In the genomic region with DNA sequence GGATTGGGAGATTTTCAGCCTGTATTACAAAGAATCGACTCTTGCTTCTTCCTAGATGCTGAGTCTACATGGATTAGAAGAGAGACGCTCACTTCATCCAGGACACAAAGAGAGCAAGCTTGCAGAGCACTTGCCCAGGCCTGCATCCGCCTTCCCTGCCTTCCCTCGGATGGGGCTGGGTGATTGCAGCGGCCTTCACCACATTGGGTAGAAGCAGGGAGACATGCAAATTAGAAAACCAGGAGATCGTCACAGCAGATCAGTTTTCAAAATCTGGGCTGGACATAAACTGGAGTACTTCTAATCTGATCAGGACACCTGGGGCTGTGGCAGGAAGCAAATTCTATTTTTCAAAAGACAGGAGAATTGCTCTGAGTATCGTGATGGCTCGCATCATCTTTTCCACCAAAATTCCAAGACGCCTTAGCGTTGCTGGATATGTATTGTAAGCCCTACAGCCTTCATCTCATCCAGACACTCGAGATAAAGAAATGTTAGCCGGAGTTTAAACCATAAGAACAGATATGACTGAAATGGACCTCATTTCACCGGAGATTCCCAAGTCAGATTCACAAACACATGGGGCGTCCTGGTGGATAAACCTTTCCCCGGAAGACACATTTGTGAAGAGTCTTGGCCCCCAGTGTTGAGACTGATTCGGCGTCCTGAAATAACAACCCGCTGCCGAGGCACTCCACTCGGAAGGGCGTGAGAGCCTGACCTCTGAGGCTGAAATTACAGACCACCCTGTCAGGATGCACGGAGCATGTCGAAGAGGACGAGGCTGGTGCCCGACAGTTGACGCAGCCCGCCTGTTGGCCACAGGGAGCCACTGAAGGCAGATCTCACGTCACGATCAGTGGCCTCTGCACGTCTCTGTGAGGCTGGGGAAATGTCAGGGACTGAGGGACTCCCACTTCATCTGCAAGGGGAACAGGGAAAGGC, we compare ENCODE assay signal across 10 cellular contexts.
DNase-seq lines count a peak whose midpoint lies in the region; ATAC-seq lines count a peak whose summit lies in the region.
"Had no signal": no experiment of that assay in that cellular context is flagged by ENCODE, and none has a peak within 500 bp of the region (broad histone marks: within the 10 kb centered on the region; RNA-seq: fewer than 3 reads in every experiment).

No MANE protein-coding gene starts in this region.

- H3K9ac ChIP-seq in Karpas-422 (ENCODE audit: low read length), result no peak overlapping the region

- in situ Hi-C loops in KBM-7 (cut with MboI; ENCODE audit: low pct_unique_long_range_greater_than_20kb, low sequenced_read_pairs), result no loop called here

- no peaks in the 10 kb centered on the region for H3K4me1 ChIP-seq in Karpas-422 (ENCODE audit: low read length)

- no peaks in the 10 kb centered on the region for H4K20me1 ChIP-seq in Karpas-422 (ENCODE audit: insufficient read depth, low read depth, low read length)

- H3K36me3 ChIP-seq in Karpas-422 (ENCODE audit: insufficient read depth, low read length), result no peaks in the 10 kb centered on the region

- DNase-seq in KBM-7, result peak; percentile 15
- DNase-seq in NCI-H526 treated with DMSO at 0.1 percent for 48 hours (lab: John Stamatoyannopoulos, UW), result peak; percentile 64
- peak; percentile 74 for DNase-seq in glomerular visceral epithelial cell (ENCODE audit: extremely low spot score)
- peak; percentile 88 for DNase-seq in renal cortical epithelial cell (ENCODE audit: low read depth)
- DNase-seq in OCI-M2 (lab: John Stamatoyannopoulos, UW; ENCODE audit: unreplicated experiment), result no peak
- no peak for DNase-seq in Karpas-422
- no peak for DNase-seq in stimulated activated CD4-positive, alpha-beta T cell treated with anti-CD3 and anti-CD28 coated beads, Interleukin-4, amount 100 ng/mL, for 4 hours
- DNase-seq: GF-D8; stimulated activated CD4-positive, alpha-beta T cell treated with anti-CD3 and anti-CD28 coated beads, Interleukin-1b, Interleukin-23, amount 100 ng/mL, for 48 hours had no signal

- no peak overlapping the region for H3K4me3 ChIP-seq in Karpas-422 (ENCODE audit: low read length)

- no peak overlapping the region for H3K27ac ChIP-seq in Karpas-422 (ENCODE audit: low read length)

- H3K9me2 ChIP-seq in Karpas-422 (replicated peaks; ENCODE audit: insufficient read depth, low read length), result no peaks in the 10 kb centered on the region

- H2AFZ ChIP-seq in Karpas-422 (ENCODE audit: low read length), result no peak overlapping the region

- no peaks in the 10 kb centered on the region for H3K79me2 ChIP-seq in Karpas-422 (ENCODE audit: low read length)

- H3K9me3 ChIP-seq in Karpas-422 (ENCODE audit: low read length), result no peaks in the 10 kb centered on the region

- H3K4me2 ChIP-seq in Karpas-422 (ENCODE audit: low read depth, low read length, poor library complexity, severe bottlenecking), result no peak overlapping the region

- H3K27me3 ChIP-seq in Karpas-422 (ENCODE audit: low read length), result no peaks in the 10 kb centered on the region

- ATAC-seq in HG02623 (IDR thresholded peaks at IDR 0.05; ENCODE audit: unreplicated experiment), result no peak

Comparison
In these comparisons a context has a peak if more than half of its experiments do, and no peak if none do; other contexts are left out.
1. DNase-seq: peak in KBM-7 (single experiment), NCI-H526 treated with DMSO at 0.1 percent for 48 hours (single experiment), glomerular visceral epithelial cell (single experiment) and renal cortical epithelial cell (single experiment); none in OCI-M2 (single experiment), Karpas-422 (single experiment) and stimulated activated CD4-positive, alpha-beta T cell treated with anti-CD3 and anti-CD28 coated beads, Interleukin-4, amount 100 ng/mL, for 4 hours (0 of 2).